ENCODE assay signal across 10 cellular contexts in genomic region chr19:6270822-6271221, GRCh38. TPM values are rescaled to one million over a fixed set of nuclear protein-coding genes. Genes with fewer than 3 reads are reported as not detected.
DNase-seq lines count a peak whose midpoint lies in the region; ATAC-seq and TF ChIP-seq lines count a peak whose summit lies in the region.
"Had no signal": no experiment of that assay in that cellular context is flagged by ENCODE, and none has a peak within 500 bp of the region (broad histone marks: within the 10 kb centered on the region; RNA-seq: fewer than 3 reads in every experiment).

No MANE protein-coding gene starts in this region.

- no peaks in the 10 kb centered on the region for H3K27me3 ChIP-seq in right atrium auricular region
- H3K27me3 ChIP-seq in esophagus (ENCODE audit: control insufficient read depth in 1 of 2, insufficient read depth in 2 of 2, low read length in 2 of 2) = no peaks in the 10 kb centered on the region
- H3K27me3 ChIP-seq in upper lobe of right lung = no peaks in the 10 kb centered on the region

- no peaks in the 10 kb centered on the region for H3K9me3 ChIP-seq in right atrium auricular region
- no peaks in the 10 kb centered on the region for H3K9me3 ChIP-seq in esophagus (ENCODE audit: control insufficient read depth in 2 of 2, insufficient read depth in 1 of 2, low read depth in 1 of 2, low read length in 1 of 2)
- H3K9me3 ChIP-seq in upper lobe of right lung = no peaks in the 10 kb centered on the region

- no peak for TF ChIP-seq CTCF in right atrium auricular region (IDR thresholded peaks at IDR 0.05)
- TF ChIP-seq CTCF in osteocyte (IDR thresholded peaks at IDR 0.05) = no peak
- TF ChIP-seq CTCF in upper lobe of right lung (IDR thresholded peaks at IDR 0.05) = no peak

- peak overlapping the region in 1 of 2 donors; percentile 39 for H3K4me3 ChIP-seq in right atrium auricular region
- H3K4me3 ChIP-seq in esophagus (ENCODE audit: low read depth in 1 of 2, low read length in 2 of 2) = no peak overlapping the region
- H3K4me3 ChIP-seq in upper lobe of right lung = peak overlapping the region; percentile 31

- no peak overlapping the region for H3K4me3 Mint-ChIP-seq in osteocyte (ENCODE audit: unreplicated experiment)
- H3K4me3 Mint-ChIP-seq: B cell had no signal

- H3K36me3 ChIP-seq in right atrium auricular region (peaks cover 30% of the 10 kb centered on the region), esophagus (ENCODE audit: control insufficient read depth in 2 of 2, insufficient read depth in 2 of 2, low read length in 1 of 2) (peaks cover 3 to 12% of the 10 kb centered on the region in 2 donors), upper lobe of right lung (peaks cover 31% of the 10 kb centered on the region)

- DNase-seq in right atrium auricular region (ENCODE audit: low spot score) = no peak
- DNase-seq in left ventricle myocardium superior = no peak
- DNase-seq in osteocyte (ENCODE audit: extremely low spot score, unreplicated experiment) = no peak
- DNase-seq in upper lobe of right lung = no peak
- DNase-seq in SKM-1 treated with dmso at 0.1 percent for 144 hours (lab: John Stamatoyannopoulos, UW; ENCODE audit: unreplicated experiment) = no peak
- DNase-seq: NCI-H446 treated with DMSO at 0.1 percent for 48 hours had no signal

- H3K36me3 Mint-ChIP-seq in osteocyte (ENCODE audit: unreplicated experiment) = peaks cover 15% of the 10 kb centered on the region

- peaks cover 50% of the 10 kb centered on the region for H3K4me1 Mint-ChIP-seq in osteocyte (ENCODE audit: unreplicated experiment)

- H3K4me1 ChIP-seq in right atrium auricular region (peaks cover 0 to 77% of the 10 kb centered on the region in 2 donors), esophagus (ENCODE audit: control insufficient read depth in 2 of 2, insufficient read depth in 2 of 2, low read length in 1 of 2) (peaks cover 16 to 56% of the 10 kb centered on the region in 2 donors), upper lobe of right lung (peaks cover 79% of the 10 kb centered on the region)

- H3K27me3 Mint-ChIP-seq in osteocyte (ENCODE audit: unreplicated experiment) = no peaks in the 10 kb centered on the region
- H3K27me3 Mint-ChIP-seq: B cell had no signal

- peak overlapping the region; percentile 1 for H3K27ac Mint-ChIP-seq in osteocyte (ENCODE audit: unreplicated experiment)
- H3K27ac Mint-ChIP-seq: B cell had no signal

- H3K9me3 Mint-ChIP-seq in osteocyte (ENCODE audit: unreplicated experiment) = no peaks in the 10 kb centered on the region

- H3K27ac ChIP-seq in right atrium auricular region = peak overlapping the region; percentile 88 to 94
- peak overlapping the region; percentile 37 to 56 for H3K27ac ChIP-seq in esophagus (ENCODE audit: low read depth in 2 of 2, low read length in 1 of 2)
- H3K27ac ChIP-seq in upper lobe of right lung = peak overlapping the region; percentile 87

- ATAC-seq in left ventricle myocardium superior = no peak
- ATAC-seq in upper lobe of right lung = no peak
- no peak for ATAC-seq in HG02970 (IDR thresholded peaks at IDR 0.05; ENCODE audit: low FRiP score, unreplicated experiment)
- ATAC-seq in HG03139 (IDR thresholded peaks at IDR 0.05; ENCODE audit: unreplicated experiment) = no peak

- intact Hi-C loops in left ventricle myocardium superior (cut with micrococcal nuclease) = no loop called here
- intact Hi-C loops in upper lobe of right lung (cut with DNase I) = loop anchor here (10.0 kb wide), 1 partner anchor 46 kb away; no protein-coding TSS in a partner anchor

- 92 to 95% methylated on average over 17 of the region's 17 CpGs for WGBS in esophagus, 2 donors

RNA-seq across cellular contexts. Expression of gene MLLT1, which starts 9.0 kb away (rescaled TPM):
- total RNA-seq in right atrium auricular region (10 to 100 TPM; 21.2 to 36.9 TPM), left ventricle myocardium superior (45.8 TPM), osteocyte (65.8 and 68.8 TPM in 2 replicates), upper lobe of right lung (73.4 TPM)
- 10 to 100 TPM; 15.5 to 16.3 TPM for polyA plus RNA-seq in esophagus
